Comparison of ENCODE assay signal across 4 cellular contexts in the genomic region with DNA sequence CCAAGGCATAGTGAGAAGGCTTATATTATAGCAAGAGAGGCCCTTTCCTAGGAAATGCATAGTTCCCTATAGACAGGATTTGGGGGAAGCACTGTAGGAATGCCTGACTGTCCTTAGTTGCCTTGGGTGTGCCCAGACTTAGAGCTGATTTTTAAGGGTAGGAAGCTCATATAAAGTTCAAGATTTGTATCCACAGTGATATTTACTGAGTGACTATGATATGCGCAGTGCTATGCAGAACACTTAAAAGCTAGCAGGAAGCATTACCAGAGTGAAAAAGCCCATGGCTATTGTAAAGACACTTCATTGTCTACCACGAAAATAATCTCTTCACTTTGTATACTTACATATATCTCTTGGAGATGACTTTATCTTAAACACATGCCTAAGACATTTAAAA.
"Had no signal": no experiment of that assay in that cellular context is flagged by ENCODE, and none has a peak within 500 bp of the region (broad histone marks: within the 10 kb centered on the region; RNA-seq: fewer than 3 reads in every experiment).

No MANE protein-coding gene starts in this region.

- DNase-seq: H9, HCEC 1CT, IMR-90 had no signal

- H3K4me3 ChIP-seq: GM23338 had no signal

- H2AFZ ChIP-seq: GM23338 had no signal

- H3K4me2 ChIP-seq: GM23338 had no signal

- ATAC-seq: GM23338 had no signal
